Comparison of ENCODE assay signal across 9 cellular contexts in genomic region chr4:72468904-72469502, GRCh38.
DNase-seq lines count a peak whose midpoint lies in the region; ATAC-seq, FAIRE-seq and TF ChIP-seq lines count a peak whose summit lies in the region.
"Had no signal": no experiment of that assay in that cellular context is flagged by ENCODE, and none has a peak within 500 bp of the region (broad histone marks: within the 10 kb centered on the region; RNA-seq: fewer than 3 reads in every experiment).

No MANE protein-coding gene starts in this region.

- H3K4me1 Mint-ChIP-seq in astrocyte (ENCODE audit: low read depth, unreplicated experiment): peaks cover 5% of the 10 kb centered on the region

- H4K20me1 ChIP-seq in astrocyte (ENCODE audit: insufficient read depth, low read length): no peaks in the 10 kb centered on the region

- FAIRE-seq in astrocyte (lab: Jason Lieb, UNC): no peak

- no peak overlapping the region for H3K4me3 Mint-ChIP-seq in astrocyte (ENCODE audit: unreplicated experiment)

- H3K27ac ChIP-seq in astrocyte (ENCODE audit: low read depth, low read length): no peak overlapping the region
- H3K27ac ChIP-seq in lower lobe of right lung: no peak overlapping the region
- H3K27ac ChIP-seq: skin epidermis had no signal

- intact Hi-C loops in lower lobe of right lung (cut with DNase I): loop anchor here (5.0 kb wide), 1 partner anchor 142 kb away; no protein-coding TSS in a partner anchor

- DNase-seq in COR-L47 (lab: John Stamatoyannopoulos, UW): peak; percentile 23
- peak; percentile 26 for DNase-seq in KBM-7
- DNase-seq in astrocyte (ENCODE audit: low read depth): peak; percentile 18
- no peak for DNase-seq in lower lobe of right lung
- no peak for DNase-seq in effector CD4-positive, alpha-beta T cell
- no peak for DNase-seq in activated CD4-positive, alpha-beta T cell treated with anti-CD3 and anti-CD28 coated beads, Interleukin-2, amount 50 U/mL, for 1 hour
- no peak for DNase-seq in NCI-H146 (lab: John Stamatoyannopoulos, UW)
- DNase-seq in NCI-H226: no peak

- no peak overlapping the region for H3K27ac Mint-ChIP-seq in astrocyte (ENCODE audit: unreplicated experiment)

- peaks cover 3% of the 10 kb centered on the region for H3K9me3 Mint-ChIP-seq in astrocyte (ENCODE audit: unreplicated experiment)

- in situ Hi-C loops in KBM-7 (cut with MboI; ENCODE audit: low pct_unique_long_range_greater_than_20kb, low sequenced_read_pairs): no loop called here

- H2AFZ ChIP-seq in astrocyte (ENCODE audit: low read depth, low read length): no peak overlapping the region

- ATAC-seq in lower lobe of right lung: no peak

- H3K36me3 Mint-ChIP-seq in astrocyte (ENCODE audit: low read depth, unreplicated experiment): no peaks in the 10 kb centered on the region

- H3K4me3 ChIP-seq in astrocyte (ENCODE audit: insufficient read depth, low read depth, low read length): no peak overlapping the region
- no peak overlapping the region for H3K4me3 ChIP-seq in lower lobe of right lung
- H3K4me3 ChIP-seq: skin epidermis had no signal

- H3K36me3 ChIP-seq in astrocyte (ENCODE audit: insufficient read depth, low read length): no peaks in the 10 kb centered on the region
- H3K36me3 ChIP-seq in lower lobe of right lung: no peaks in the 10 kb centered on the region

- H3K9me3 ChIP-seq in astrocyte (ENCODE audit: insufficient read depth, low read depth, low read length) (no peaks in the 10 kb centered on the region), lower lobe of right lung (no peaks in the 10 kb centered on the region)

- TF ChIP-seq CTCF in astrocyte (IDR thresholded peaks at IDR 0.05; ENCODE audit: insufficient read depth, low read depth, low read length) (peak; percentile 41), lower lobe of right lung (IDR thresholded peaks at IDR 0.05) (peak; percentile 51)

- H3K9ac ChIP-seq in astrocyte (ENCODE audit: low read length): no peak overlapping the region

- H3K4me1 ChIP-seq in astrocyte (ENCODE audit: insufficient read depth, low read length) (no peaks in the 10 kb centered on the region), lower lobe of right lung (no peaks in the 10 kb centered on the region)

- H3K27me3 Mint-ChIP-seq in astrocyte (ENCODE audit: low read depth, unreplicated experiment): no peaks in the 10 kb centered on the region

- H3K79me2 ChIP-seq in astrocyte (ENCODE audit: insufficient read depth, low read length): no peaks in the 10 kb centered on the region

- H3K27me3 ChIP-seq in astrocyte (ENCODE audit: insufficient read depth, low read length): no peaks in the 10 kb centered on the region
- no peaks in the 10 kb centered on the region for H3K27me3 ChIP-seq in lower lobe of right lung (ENCODE audit: low read depth)

- no peak overlapping the region for H3K4me2 ChIP-seq in astrocyte (ENCODE audit: low read length)

Comparison
In these comparisons a context has a peak if more than half of its experiments do, and no peak if none do; other contexts are left out.
1. DNase-seq: peak in COR-L47 (single experiment), KBM-7 (single experiment) and astrocyte (single experiment); none in lower lobe of right lung (single experiment), effector CD4-positive, alpha-beta T cell (single experiment), activated CD4-positive, alpha-beta T cell treated with anti-CD3 and anti-CD28 coated beads, Interleukin-2, amount 50 U/mL, for 1 hour (single experiment), NCI-H146 (single experiment) and NCI-H226 (single experiment).